16 cellular contexts compared by ENCODE assay signal in genomic region chr19:35216026-35216832, GRCh38. TPM values are rescaled to one million over a fixed set of nuclear protein-coding genes. Genes with fewer than 3 reads are reported as not detected.
A peak's percentile ranks its signal among the peaks of the same experiment; 100 is the strongest.
DNase-seq lines count a peak whose midpoint lies in the region; ATAC-seq, FAIRE-seq and TF ChIP-seq lines count a peak whose summit lies in the region.
"Had no signal": no experiment of that assay in that cellular context is flagged by ENCODE, and none has a peak within 500 bp of the region (broad histone marks: within the 10 kb centered on the region; RNA-seq: fewer than 3 reads in every experiment).

No MANE protein-coding gene starts in this region.

- intact Hi-C loops in Calu3 (cut with micrococcal nuclease; ENCODE audit: unreplicated experiment) = loop anchor here (5.0 to 10.0 kb wide), 2 partner anchors 54 to 151 kb away; no protein-coding TSS in a partner anchor

- H3K9me3 Mint-ChIP-seq in activated T-helper 17 cell treated with anti-CD3 and anti-CD28 coated beads, Interleukin-2, amount 50 U/mL, for 72 hours = peaks cover 7% of the 10 kb centered on the region
- H3K9me3 Mint-ChIP-seq in Calu3 (ENCODE audit: low read depth, unreplicated experiment) = peaks cover 4% of the 10 kb centered on the region

- peak overlapping the region; percentile 97 for H3K27ac Mint-ChIP-seq in activated T-helper 17 cell treated with anti-CD3 and anti-CD28 coated beads, Interleukin-2, amount 50 U/mL, for 72 hours
- H3K27ac Mint-ChIP-seq in Calu3 (ENCODE audit: unreplicated experiment) = no peak overlapping the region

- no peak overlapping the region for H3K4me3 Mint-ChIP-seq in activated T-helper 17 cell treated with anti-CD3 and anti-CD28 coated beads, Interleukin-2, amount 50 U/mL, for 72 hours
- H3K4me3 Mint-ChIP-seq in Calu3 (ENCODE audit: low read depth, unreplicated experiment) = no peak overlapping the region

- DNase-seq in activated CD4-positive, alpha-beta T cell treated with anti-CD3 and anti-CD28 coated beads for 48 hours = peak; percentile 18
- no peak for DNase-seq in activated CD4-positive, alpha-beta T cell treated with anti-CD3 and anti-CD28 coated beads for 4 hours
- DNase-seq in HCEC 1CT = peak; percentile 10
- DNase-seq in kidney tubule cell (ENCODE audit: low spot score) = peak; percentile 68
- no peak for DNase-seq in GM12892 (ENCODE audit: insufficient read length)
- DNase-seq in Calu3 = no peak
- DNase-seq: DMS79, lower lobe of right lung, NCI-H1694 treated with DMSO at 0.1 percent for 48 hours, NCI-H82, occipital lobe, SIG-M5 had no signal

- TF ChIP-seq POLR2A in GM12892 (IDR thresholded peaks at IDR 0.05; ENCODE audit: low read depth, low read length) = no peak

- ATAC-seq in activated T-helper 17 cell treated with anti-CD3 and anti-CD28 coated beads, Interleukin-2, amount 50 U/mL, for 72 hours (replicated peaks) = peak; percentile 5
- no peak for ATAC-seq in GM18517 (IDR thresholded peaks at IDR 0.05; ENCODE audit: unreplicated experiment)
- ATAC-seq: HepG2 had no signal

- no peaks in the 10 kb centered on the region for H3K27me3 Mint-ChIP-seq in activated T-helper 17 cell treated with anti-CD3 and anti-CD28 coated beads, Interleukin-2, amount 50 U/mL, for 72 hours
- H3K27me3 Mint-ChIP-seq in Calu3 (ENCODE audit: unreplicated experiment) = no peaks in the 10 kb centered on the region

- CTCF ChIA-PET in Calu3 (lab: Charles Lee) = interaction anchor here (0.7 to 2.1 kb wide), 5 partner anchors 17 to 79 kb away, joined by 3 to 16 read pairs (median 3); no protein-coding TSS in a partner anchor

- TF ChIP-seq CTCF in Calu3 (IDR thresholded peaks at IDR 0.05; ENCODE audit: unreplicated experiment) = no peak

- no TSS peak for BruUV-seq in Calu3 (replicated peaks; lab: Mats Ljungman, UMichigan)

- peaks cover 7% of the 10 kb centered on the region for H3K36me3 Mint-ChIP-seq in activated T-helper 17 cell treated with anti-CD3 and anti-CD28 coated beads, Interleukin-2, amount 50 U/mL, for 72 hours (ENCODE audit: low read depth)
- peaks cover 8% of the 10 kb centered on the region for H3K36me3 Mint-ChIP-seq in Calu3 (ENCODE audit: insufficient read depth, unreplicated experiment)

- no peak for FAIRE-seq in GM12892 (lab: Jason Lieb, UNC)
- FAIRE-seq: HepG2 had no signal

- peaks cover 37% of the 10 kb centered on the region for H3K4me1 Mint-ChIP-seq in activated T-helper 17 cell treated with anti-CD3 and anti-CD28 coated beads, Interleukin-2, amount 50 U/mL, for 72 hours
- H3K4me1 Mint-ChIP-seq in Calu3 (ENCODE audit: low read depth, unreplicated experiment) = peaks cover 38% of the 10 kb centered on the region

RNA-seq across cellular contexts. Expression of gene FAM187B, which starts 12.3 kb away (rescaled TPM):
- total RNA-seq in activated T-helper 17 cell treated with anti-CD3 and anti-CD28 coated beads, Interleukin-2, amount 50 U/mL, for 72 hours = under 1 TPM in 1 of 2 donors, not detected in 1; 0.58 TPM
- polyA plus RNA-seq in GM12892 (2012; ENCODE audit: missing spikeins) = not detected
- not detected in 2 replicates for total RNA-seq in Calu3 (2022)
- total RNA-seq: A172, HepG2, occipital lobe had no signal
- polyA plus RNA-seq: HepG2 had no signal

RNA-seq across cellular contexts. Expression of gene LSR, which starts 32.6 kb away (rescaled TPM):
- 10 to 100 TPM; 19.1 to 38.0 TPM for total RNA-seq in activated T-helper 17 cell treated with anti-CD3 and anti-CD28 coated beads, Interleukin-2, amount 50 U/mL, for 72 hours
- polyA plus RNA-seq in GM12892 (2012; ENCODE audit: missing spikeins) = 12.7 TPM
- 494 and 609 TPM in 2 replicates for total RNA-seq in Calu3 (2022)

RNA-seq across cellular contexts. Expression of gene USF2, which starts 52.5 kb away (rescaled TPM):
- total RNA-seq in activated T-helper 17 cell treated with anti-CD3 and anti-CD28 coated beads, Interleukin-2, amount 50 U/mL, for 72 hours = 100 to 1,000 TPM; 109 to 121 TPM
- 122 TPM for polyA plus RNA-seq in GM12892 (2012; ENCODE audit: missing spikeins)
- 114 and 127 TPM in 2 replicates for total RNA-seq in Calu3 (2022)

Comparison
In these comparisons a context has a peak if more than half of its experiments do, and no peak if none do; other contexts are left out.
1. DNase-seq: peak in activated CD4-positive, alpha-beta T cell treated with anti-CD3 and anti-CD28 coated beads for 48 hours (single experiment), HCEC 1CT (single experiment) and kidney tubule cell (single experiment); none in activated CD4-positive, alpha-beta T cell treated with anti-CD3 and anti-CD28 coated beads for 4 hours (0 of 2), GM12892 (single experiment) and Calu3 (single experiment).
2. RNA of gene LSR, which starts 32.6 kb away (total RNA-seq): 494 to 609 TPM in Calu3; 19.1 to 38.0 TPM in activated T-helper 17 cell treated with anti-CD3 and anti-CD28 coated beads, Interleukin-2, amount 50 U/mL, for 72 hours; every median in the first group is over 10 times any median in the second.